ENCODE assay signal across 1 cellular context in genomic region chr11:125842319-125842948, GRCh38.
TF ChIP-seq lines count a peak whose summit lies in the region.

No MANE protein-coding gene starts in this region.

TF ChIP-seq in SK-N-SH treated with all-trans-retinoic acid at 6 μM for 48 hours, 23 proteins besides CTCF, POLR2A, EP300 and RAD21 (continued from another document):
- TF ChIP-seq, protein P1, sequence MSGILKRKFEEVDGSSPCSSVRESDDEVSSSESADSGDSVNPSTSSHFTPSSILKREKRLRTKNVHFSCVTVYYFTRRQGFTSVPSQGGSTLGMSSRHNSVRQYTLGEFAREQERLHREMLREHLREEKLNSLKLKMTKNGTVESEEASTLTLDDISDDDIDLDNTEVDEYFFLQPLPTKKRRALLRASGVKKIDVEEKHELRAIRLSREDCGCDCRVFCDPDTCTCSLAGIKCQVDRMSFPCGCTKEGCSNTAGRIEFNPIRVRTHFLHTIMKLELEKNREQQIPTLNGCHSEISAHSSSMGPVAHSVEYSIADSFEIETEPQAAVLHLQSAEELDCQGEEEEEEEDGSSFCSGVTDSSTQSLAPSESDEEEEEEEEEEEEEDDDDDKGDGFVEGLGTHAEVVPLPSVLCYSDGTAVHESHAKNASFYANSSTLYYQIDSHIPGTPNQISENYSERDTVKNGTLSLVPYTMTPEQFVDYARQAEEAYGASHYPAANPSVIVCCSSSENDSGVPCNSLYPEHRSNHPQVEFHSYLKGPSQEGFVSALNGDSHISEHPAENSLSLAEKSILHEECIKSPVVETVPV (CRISPR knock-in tag; IDR thresholded peaks at IDR 0.05) = no peak
- no peak for TF ChIP-seq SNAI2 (CRISPR knock-in tag; IDR thresholded peaks at IDR 0.05)
- TF ChIP-seq RARB (CRISPR knock-in tag; IDR thresholded peaks at IDR 0.05) = no peak
- TF ChIP-seq TSHZ2 (CRISPR knock-in tag; IDR thresholded peaks at IDR 0.05) = no peak
- no peak for TF ChIP-seq TCF4 (CRISPR knock-in tag; IDR thresholded peaks at IDR 0.05; ENCODE audit: borderline replicate concordance)
- no peak for TF ChIP-seq ARNTL (CRISPR knock-in tag; IDR thresholded peaks at IDR 0.05; ENCODE audit: borderline replicate concordance, low read depth)
- TF ChIP-seq CSDC2 (CRISPR knock-in tag; IDR thresholded peaks at IDR 0.05) = no peak
- TF ChIP-seq CREB5 (CRISPR knock-in tag; IDR thresholded peaks at IDR 0.05; ENCODE audit: low read depth) = no peak
- TF ChIP-seq TOX (CRISPR knock-in tag; IDR thresholded peaks at IDR 0.05; ENCODE audit: borderline replicate concordance) = no peak
- no peak for TF ChIP-seq POU6F1 (CRISPR knock-in tag; IDR thresholded peaks at IDR 0.05; ENCODE audit: borderline replicate concordance, low read depth)
- no peak for TF ChIP-seq ZNF70 (CRISPR knock-in tag; IDR thresholded peaks at IDR 0.05)
- no peak for TF ChIP-seq PPARA (CRISPR knock-in tag; IDR thresholded peaks at IDR 0.05; ENCODE audit: borderline replicate concordance)
